8 cellular contexts compared by ENCODE assay signal in genomic region chrX:49041683-49042529, GRCh38. TPM values are rescaled to one million over a fixed set of nuclear protein-coding genes. Genes with fewer than 3 reads are reported as not detected.
DNase-seq lines count a peak whose midpoint lies in the region; ATAC-seq, FAIRE-seq and TF ChIP-seq lines count a peak whose summit lies in the region.

No MANE protein-coding gene starts in this region.

- BruUV-seq in GM12878 (replicated peaks; lab: Mats Ljungman, UMichigan), result TSS peak; percentile 82

- no peak for TF ChIP-seq POLR2A in GM12878 (IDR thresholded peaks at IDR 0.05; ENCODE audit: low read depth, low read length)
- TF ChIP-seq POLR2A in testis (IDR thresholded peaks at IDR 0.05), result no peak

- H3K4me3 ChIP-seq in GM12878, result peak overlapping the region; percentile 71
- peak overlapping the region; percentile 74 to 91 for H3K4me3 ChIP-seq in testis

- H3K9ac ChIP-seq in GM12878 (ENCODE audit: control insufficient read depth, insufficient read depth, low read length), result peak overlapping the region; percentile 88

- H3K27me3 ChIP-seq in GM12878 (replicated peaks in 1 of 2; ENCODE audit: control insufficient read depth in 2 of 2, insufficient read depth in 2 of 2, low read length in 1 of 2), result no peaks in the 10 kb centered on the region
- H3K27me3 ChIP-seq in testis, result no peaks in the 10 kb centered on the region

- H3K9me3 ChIP-seq in GM12878 (replicated peaks; ENCODE audit: control insufficient read depth, insufficient read depth, low read length) (no peaks in the 10 kb centered on the region), testis (no peaks in the 10 kb centered on the region)

- H3K36me3 ChIP-seq in GM12878 (ENCODE audit: control insufficient read depth in 2 of 2, insufficient read depth in 2 of 2, low read length in 1 of 2) (peaks cover 2 to 5% of the 10 kb centered on the region in 2 experiments; a peak in 2 of 4 replicates), testis (ENCODE audit: low read depth, missing control alignments) (no peaks in the 10 kb centered on the region)

- RAD21 ChIA-PET in GM12878 (lab: Charles Lee; ENCODE audit: unreplicated experiment), result interaction anchor here (1.1 to 3.0 kb wide), 4 partner anchors 39 to 105 kb away, joined by 3 to 17 read pairs (median 11); partner anchors contain the start of genes GRIPAP1 and OTUD5

- peak overlapping the region; percentile 89 for H3K27ac ChIP-seq in GM12878 (ENCODE audit: control insufficient read depth, insufficient read depth)
- peak overlapping the region; percentile 94 to 98 for H3K27ac ChIP-seq in testis

- peaks cover 5% of the 10 kb centered on the region; the same call in 1 of the 2 replicates for H3K4me1 ChIP-seq in GM12878 (ENCODE audit: control insufficient read depth, insufficient read depth, low read length)
- H3K4me1 ChIP-seq in testis, result no peaks in the 10 kb centered on the region

- TF ChIP-seq CTCF in GM12878 (IDR thresholded peaks at IDR 0.05 in 2 of 3, conservative IDR thresholded peaks at IDR 0.05 in 1 of 3; ENCODE audit: control insufficient read depth in 2 of 3, extremely low read depth in 1 of 3, insufficient read depth in 1 of 3, low read depth in 3 of 3, low read length in 3 of 3), result no peak
- no peak for TF ChIP-seq CTCF in testis (IDR thresholded peaks at IDR 0.05)

- no peak for ATAC-seq in GM12878
- no peak for ATAC-seq in HG02678 (IDR thresholded peaks at IDR 0.05; ENCODE audit: unreplicated experiment)

- 21% methylated on average over 11 of the region's 11 CpGs for WGBS in GM12878 (ENCODE audit: insufficient coverage, insufficient replicate concordance, low lambda C conversion rate, missing lambda C conversion rate)
- WGBS in testis, 2 donors, result 14 to 16% methylated on average over 10 to 11 of the region's 11 CpGs

- no peak for TF ChIP-seq RAD21 in GM12878 (IDR thresholded peaks at IDR 0.05; ENCODE audit: insufficient read depth, low read depth, low read length)

- H2AFZ ChIP-seq in GM12878 (ENCODE audit: control insufficient read depth, low read depth, low read length), result no peak overlapping the region

- intact Hi-C loops in GM12878 (cut with micrococcal nuclease; ENCODE audit: unreplicated experiment), result loop anchor here (5.0 kb wide), 5 partner anchors 40 to 410 kb away; partner anchors contain the start of genes GRIPAP1, HDAC6, PIM2 and PQBP1
- intact Hi-C loops in testis (cut with DNase I; ENCODE audit: low total_unique reads), result no loop called here

- H4K20me1 ChIP-seq in GM12878 (ENCODE audit: control insufficient read depth, insufficient read depth), result no peaks in the 10 kb centered on the region

- no peak for TF ChIP-seq EP300 in GM12878 (IDR thresholded peaks at IDR 0.05; ENCODE audit: borderline replicate concordance in 1 of 2, control insufficient read depth in 1 of 2, low read depth in 2 of 2, low read length in 2 of 2)

- POLR2A ChIA-PET in GM12878 (lab: Charles Lee), result interaction anchor here (0.6 to 2.8 kb wide), 8 partner anchors 10 to 105 kb away, joined by 3 to 23 read pairs (median 5); partner anchors contain the start of genes GRIPAP1 and OTUD5

- SMC1A ChIA-PET in GM12878 (lab: Charles Lee; ENCODE audit: uncharacterized antibody, unreplicated experiment), result interaction anchor here (0.6 to 2.1 kb wide), 5 partner anchors 39 to 1116 kb away, joined by 3 to 7 read pairs (median 4); partner anchors contain the start of gene GRIPAP1

- CTCF ChIA-PET in GM12878 (lab: Yijun Ruan, JAX), result interaction anchor here (0.8 to 1.6 kb wide), 7 partner anchors 40 to 394 kb away, joined by 3 to 13 read pairs (median 5); partner anchors contain the start of genes GRIPAP1, KCND1 and OTUD5

- DNase-seq in NCI-H226, result peak; percentile 69
- no peak for DNase-seq in GM12878 (ENCODE audit: low read depth, low spot score)
- peak; percentile 82 for DNase-seq in kidney tubule cell (ENCODE audit: low spot score)
- DNase-seq in testis, result no peak
- no peak for DNase-seq in NCI-H187 treated with DMSO at 0.1 percent for 48 hours (lab: John Stamatoyannopoulos, UW)
- no peak for DNase-seq in GM19240 (ENCODE audit: insufficient read length, low spot score)

- FAIRE-seq in G401.6 (lab: Jason Lieb, UNC) (peak; percentile 84), GM12878 (lab: Jason Lieb, UNC) (no peak)

- peaks cover 29% of the 10 kb centered on the region for H3K79me2 ChIP-seq in GM12878 (ENCODE audit: control insufficient read depth, insufficient read depth, low read length)

- in situ Hi-C loops in GM12878 (cut with MboI), result loop anchor here (5.0 kb wide), 1 partner anchor 75 kb away; no protein-coding TSS in a partner anchor

- H3K4me2 ChIP-seq in GM12878 (ENCODE audit: control insufficient read depth, insufficient read depth), result peak overlapping the region; percentile 89

RNA-seq across cellular contexts. Expression of gene TFE3, which starts 1.3 kb away (rescaled TPM):
- 22.2 and 22.9 TPM in 2 replicates for total RNA-seq in GM12878 (2013; cell fraction: nucleolus; rRNA removed)
- total RNA-seq in GM12878 (2014; rRNA removed) (16.8 and 17.9 TPM in 2 replicates), GM12878 (2014; rRNA removed; fragmentation: Illumina TruSeq; extraction: Trizol) (9.2 and 10.3 TPM in 2 replicates), GM12878 (2021) (16.7 and 18.0 TPM in 2 replicates), testis (10 to 100 TPM; 53.9 to 66.0 TPM)
- 7.9 TPM for polyA plus RNA-seq in GM12878 (2011; ENCODE audit: low read depth)
- polyA plus RNA-seq in GM12878 (2011; rRNA removed) (5.3 and 8.2 TPM in 2 replicates), GM12878 (2014; fragmentation: Illumina TruSeq; extraction: Trizol) (11.4 and 16.1 TPM in 2 replicates), GM12878 (2014; fragmentation: Nextera tagmentation; extraction: Ambion mirVana) (1 to 10 TPM; 3.5 TPM), GM12878 (2014; rRNA removed) (19.5 and 20.4 TPM in 2 replicates), GM12878 (2016; fragmentation: Nextera tagmentation; extraction: Ambion mirVana) (10 to 100 TPM; 10.6 to 12.5 TPM), testis (ENCODE audit: insufficient read depth, low read depth, low replicate concordance) (29.3 TPM)
- 13.1 and 15.0 TPM in 2 replicates for polyA plus RNA-seq in GM12878 (2011; cell fraction: cytosol; rRNA removed)
- 9.9 and 16.2 TPM in 2 replicates for polyA plus RNA-seq in GM12878 (2011; cell fraction: nucleus; rRNA removed)
- 21.7 and 21.9 TPM in 2 replicates for polyA plus RNA-seq in GM12878 (2012)
- polyA minus RNA-seq in GM12878 (2011; rRNA and poly(A)+ RNA removed), result 14.9 and 19.3 TPM in 2 replicates
- polyA minus RNA-seq in GM12878 (2011; cell fraction: cytosol; rRNA and poly(A)+ RNA removed), result 8.5 and 9.1 TPM in 2 replicates
- 7.3 and 12.6 TPM in 2 replicates for polyA minus RNA-seq in GM12878 (2011; cell fraction: nucleus; rRNA and poly(A)+ RNA removed)

RNA-seq across cellular contexts. Expression of gene CCDC120, which starts 16.9 kb away (rescaled TPM):
- 0.15 and 0.77 TPM in 2 replicates for total RNA-seq in GM12878 (2013; cell fraction: nucleolus; rRNA removed)
- total RNA-seq in GM12878 (2014; rRNA removed), result 0.56 and 0.65 TPM in 2 replicates
- total RNA-seq in GM12878 (2014; rRNA removed; fragmentation: Illumina TruSeq; extraction: Trizol), result 0.41 and 0.45 TPM in 2 replicates
- total RNA-seq in GM12878 (2021), result 3.7 and 4.1 TPM in 2 replicates
- polyA plus RNA-seq in GM12878 (2011; ENCODE audit: low read depth), result 2.2 TPM
- polyA plus RNA-seq in GM12878 (2011; rRNA removed), result 0.03 and 0.11 TPM in 2 replicates
- 0.07 and 0.13 TPM in 2 replicates for polyA plus RNA-seq in GM12878 (2011; cell fraction: cytosol; rRNA removed)
- 0.30 and 0.38 TPM in 2 replicates for polyA plus RNA-seq in GM12878 (2011; cell fraction: nucleus; rRNA removed)
- 2.8 and 4.3 TPM in 2 replicates for polyA plus RNA-seq in GM12878 (2012)
- polyA plus RNA-seq in GM12878 (2014; fragmentation: Illumina TruSeq; extraction: Trizol), result 1.4 and 2.1 TPM in 2 replicates
- polyA plus RNA-seq in GM12878 (2014; fragmentation: Nextera tagmentation; extraction: Ambion mirVana), result under 1 TPM; 0.18 to 0.27 TPM
- polyA plus RNA-seq in GM12878 (2014; rRNA removed), result 2.5 and 3.2 TPM in 2 replicates
- 1 to 10 TPM in 1 of 2 experiments, under 1 TPM in 1; 0.95 to 1.2 TPM for polyA plus RNA-seq in GM12878 (2016; fragmentation: Nextera tagmentation; extraction: Ambion mirVana)
- polyA minus RNA-seq in GM12878 (2011; rRNA and poly(A)+ RNA removed), result not detected in 2 replicates
- polyA minus RNA-seq in GM12878 (2011; cell fraction: cytosol; rRNA and poly(A)+ RNA removed), result not detected in 2 replicates
- 0.29 TPM in 1 of 2 replicates, not detected in the other for polyA minus RNA-seq in GM12878 (2011; cell fraction: nucleus; rRNA and poly(A)+ RNA removed)
- 10 to 100 TPM; 11.0 to 11.2 TPM for total RNA-seq in testis
- polyA plus RNA-seq in testis (ENCODE audit: insufficient read depth, low read depth, low replicate concordance), result 7.5 TPM

RNA-seq across cellular contexts. Expression of gene PRAF2, which starts 31.9 kb away (rescaled TPM):
- 2.0 and 2.4 TPM in 2 replicates for total RNA-seq in GM12878 (2013; cell fraction: nucleolus; rRNA removed)
- 4.7 and 5.7 TPM in 2 replicates for total RNA-seq in GM12878 (2014; rRNA removed)
- 2.0 and 2.6 TPM in 2 replicates for total RNA-seq in GM12878 (2014; rRNA removed; fragmentation: Illumina TruSeq; extraction: Trizol)
- total RNA-seq in GM12878 (2021), result 11.1 and 11.6 TPM in 2 replicates
- polyA plus RNA-seq in GM12878 (2011; ENCODE audit: low read depth), result 5.2 TPM
- polyA plus RNA-seq in GM12878 (2011; rRNA removed), result 0.49 and 0.80 TPM in 2 replicates
- 1.0 TPM in 2 replicates for polyA plus RNA-seq in GM12878 (2011; cell fraction: cytosol; rRNA removed)
- 4.9 and 6.0 TPM in 2 replicates for polyA plus RNA-seq in GM12878 (2011; cell fraction: nucleus; rRNA removed)
- polyA plus RNA-seq in GM12878 (2012), result 10.1 and 10.5 TPM in 2 replicates
- polyA plus RNA-seq in GM12878 (2014; fragmentation: Illumina TruSeq; extraction: Trizol), result 11.8 and 16.2 TPM in 2 replicates
- polyA plus RNA-seq in GM12878 (2014; fragmentation: Nextera tagmentation; extraction: Ambion mirVana), result 1 to 10 TPM; 2.8 to 4.6 TPM
- polyA plus RNA-seq in GM12878 (2014; rRNA removed), result 7.7 and 9.4 TPM in 2 replicates
- polyA plus RNA-seq in GM12878 (2016; fragmentation: Nextera tagmentation; extraction: Ambion mirVana), result 10 to 100 TPM; 13.6 to 16.7 TPM
- 0.72 TPM in 1 of 2 replicates, not detected in the other for polyA minus RNA-seq in GM12878 (2011; rRNA and poly(A)+ RNA removed)
- not detected in 2 replicates for polyA minus RNA-seq in GM12878 (2011; cell fraction: cytosol; rRNA and poly(A)+ RNA removed)
- polyA minus RNA-seq in GM12878 (2011; cell fraction: nucleus; rRNA and poly(A)+ RNA removed), result 1.6 and 1.7 TPM in 2 replicates
- 10 to 100 TPM; 43.7 to 58.7 TPM for total RNA-seq in testis
- 60.9 TPM for polyA plus RNA-seq in testis (ENCODE audit: insufficient read depth, low read depth, low replicate concordance)

RNA-seq across cellular contexts. Expression of gene WDR45, which starts 37.8 kb away (rescaled TPM):
- total RNA-seq in GM12878 (2013; cell fraction: nucleolus; rRNA removed), result 51.2 and 54.7 TPM in 2 replicates
- 14.9 and 20.4 TPM in 2 replicates for total RNA-seq in GM12878 (2014; rRNA removed)
- 12.5 and 12.7 TPM in 2 replicates for total RNA-seq in GM12878 (2014; rRNA removed; fragmentation: Illumina TruSeq; extraction: Trizol)
- 19.7 and 20.8 TPM in 2 replicates for total RNA-seq in GM12878 (2021)
- 64.5 TPM for polyA plus RNA-seq in GM12878 (2011; ENCODE audit: low read depth)
- polyA plus RNA-seq in GM12878 (2011; rRNA removed), result 18.2 and 29.8 TPM in 2 replicates
- 37.2 and 45.7 TPM in 2 replicates for polyA plus RNA-seq in GM12878 (2011; cell fraction: cytosol; rRNA removed)
- polyA plus RNA-seq in GM12878 (2011; cell fraction: nucleus; rRNA removed), result 141 and 162 TPM in 2 replicates
- 21.5 and 32.2 TPM in 2 replicates for polyA plus RNA-seq in GM12878 (2012)
- polyA plus RNA-seq in GM12878 (2014; fragmentation: Illumina TruSeq; extraction: Trizol), result 18.6 and 19.7 TPM in 2 replicates
- 10 to 100 TPM in 1 of 2 experiments, 1 to 10 TPM in 1; 5.9 to 10.3 TPM for polyA plus RNA-seq in GM12878 (2014; fragmentation: Nextera tagmentation; extraction: Ambion mirVana)
- 29.7 and 30.9 TPM in 2 replicates for polyA plus RNA-seq in GM12878 (2014; rRNA removed)
- 10 to 100 TPM; 22.1 to 25.4 TPM for polyA plus RNA-seq in GM12878 (2016; fragmentation: Nextera tagmentation; extraction: Ambion mirVana)
- polyA minus RNA-seq in GM12878 (2011; rRNA and poly(A)+ RNA removed), result 37.1 and 54.6 TPM in 2 replicates
- polyA minus RNA-seq in GM12878 (2011; cell fraction: cytosol; rRNA and poly(A)+ RNA removed), result 9.1 and 13.9 TPM in 2 replicates
- polyA minus RNA-seq in GM12878 (2011; cell fraction: nucleus; rRNA and poly(A)+ RNA removed), result 33.4 and 43.1 TPM in 2 replicates
- 10 to 100 TPM; 43.2 to 52.0 TPM for total RNA-seq in testis
- 27.1 TPM for polyA plus RNA-seq in testis (ENCODE audit: insufficient read depth, low read depth, low replicate concordance)

RNA-seq across cellular contexts. Expression of gene GRIPAP1, which starts 39.8 kb away (rescaled TPM):
- 49.1 and 53.3 TPM in 2 replicates for total RNA-seq in GM12878 (2013; cell fraction: nucleolus; rRNA removed)
- 17.2 and 17.5 TPM in 2 replicates for total RNA-seq in GM12878 (2014; rRNA removed)
- total RNA-seq in GM12878 (2014; rRNA removed; fragmentation: Illumina TruSeq; extraction: Trizol), result 21.5 and 21.6 TPM in 2 replicates
- total RNA-seq in GM12878 (2021), result 37.7 and 44.7 TPM in 2 replicates
- 28.8 TPM for polyA plus RNA-seq in GM12878 (2011; ENCODE audit: low read depth)
- 37.6 and 40.7 TPM in 2 replicates for polyA plus RNA-seq in GM12878 (2011; rRNA removed)
- polyA plus RNA-seq in GM12878 (2011; cell fraction: cytosol; rRNA removed), result 29.1 and 32.9 TPM in 2 replicates
- polyA plus RNA-seq in GM12878 (2011; cell fraction: nucleus; rRNA removed), result 111 and 130 TPM in 2 replicates
- 39.8 and 54.3 TPM in 2 replicates for polyA plus RNA-seq in GM12878 (2012)
- 25.7 and 29.6 TPM in 2 replicates for polyA plus RNA-seq in GM12878 (2014; fragmentation: Illumina TruSeq; extraction: Trizol)
- polyA plus RNA-seq in GM12878 (2014; fragmentation: Nextera tagmentation; extraction: Ambion mirVana), result 1 to 10 TPM; 4.2 to 4.9 TPM
- 35.2 TPM in 2 replicates for polyA plus RNA-seq in GM12878 (2014; rRNA removed)
- 10 to 100 TPM; 24.9 to 26.7 TPM for polyA plus RNA-seq in GM12878 (2016; fragmentation: Nextera tagmentation; extraction: Ambion mirVana)
- polyA minus RNA-seq in GM12878 (2011; rRNA and poly(A)+ RNA removed), result 25.2 and 28.9 TPM in 2 replicates
- polyA minus RNA-seq in GM12878 (2011; cell fraction: cytosol; rRNA and poly(A)+ RNA removed), result 8.0 and 11.7 TPM in 2 replicates
- 19.5 and 29.8 TPM in 2 replicates for polyA minus RNA-seq in GM12878 (2011; cell fraction: nucleus; rRNA and poly(A)+ RNA removed)
- 10 to 100 TPM; 76.4 to 88.9 TPM for total RNA-seq in testis
- polyA plus RNA-seq in testis (ENCODE audit: insufficient read depth, low read depth, low replicate concordance), result 44.4 TPM

Comparison
In these comparisons a context has a peak if more than half of its experiments do, and no peak if none do; other contexts are left out.
1. DNase-seq: peak in NCI-H226 (single experiment) and kidney tubule cell (single experiment); none in GM12878 (single experiment), testis (single experiment), NCI-H187 treated with DMSO at 0.1 percent for 48 hours (single experiment) and GM19240 (single experiment).